8 cellular contexts compared by ENCODE assay signal in the genomic region with DNA sequence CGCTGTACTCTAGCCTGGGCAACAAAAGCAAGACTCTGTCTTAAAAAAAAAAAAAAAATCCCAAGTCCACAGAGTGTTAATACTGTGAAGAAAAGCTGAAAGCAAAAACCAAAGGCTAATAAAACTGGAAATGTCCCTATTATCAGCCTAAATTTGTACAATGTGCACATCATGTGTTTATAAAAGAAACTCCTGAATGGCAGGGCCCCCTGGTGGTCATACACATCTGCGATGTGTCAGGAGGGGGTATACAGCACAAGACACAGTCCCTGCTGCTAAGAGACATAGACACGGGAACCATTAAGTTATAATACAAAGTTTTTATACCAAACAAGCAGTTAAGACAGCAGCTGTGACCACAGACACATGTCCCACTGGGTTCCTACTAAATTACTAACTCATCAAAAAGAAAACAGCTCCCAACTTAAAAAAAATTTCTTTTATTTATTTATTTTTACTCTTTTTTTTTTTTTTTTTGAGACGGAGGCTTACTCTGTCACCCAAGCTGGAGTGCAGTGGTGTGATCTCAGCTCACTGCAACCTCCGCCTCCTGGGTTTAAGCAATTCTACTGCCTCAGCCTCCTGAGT. TPM values are rescaled to one million over a fixed set of nuclear protein-coding genes. Genes with fewer than 3 reads are reported as not detected.
DNase-seq lines count a peak whose midpoint lies in the region; ATAC-seq and TF ChIP-seq lines count a peak whose summit lies in the region.

No MANE protein-coding gene starts in this region.

- ATAC-seq in HG02938 (IDR thresholded peaks at IDR 0.05; ENCODE audit: unreplicated experiment) (peak; percentile 54), memory B cell (ENCODE audit: low read depth) (peak; percentile 99)

- intact Hi-C loops in activated CD4-positive, alpha-beta memory T cell treated with anti-CD3 and anti-CD28 coated beads for 36 hours (cut with micrococcal nuclease): loop anchor here (1.0 to 5.0 kb wide), 2 partner anchors 173 to 309 kb away; no protein-coding TSS in a partner anchor
- intact Hi-C loops in dorsolateral prefrontal cortex (cut with DNase I): loop anchor here (5.0 kb wide), 2 partner anchors 174 to 179 kb away; partner anchors contain the start of gene AP3S2 (in 1 of the 2)

- no peaks in the 10 kb centered on the region for H3K27me3 Mint-ChIP-seq in activated CD4-positive, alpha-beta memory T cell treated with anti-CD3 and anti-CD28 coated beads for 36 hours
- no peaks in the 10 kb centered on the region for H3K27me3 Mint-ChIP-seq in memory B cell

- no peak overlapping the region for H3K27ac Mint-ChIP-seq in activated CD4-positive, alpha-beta memory T cell treated with anti-CD3 and anti-CD28 coated beads for 36 hours
- H3K27ac Mint-ChIP-seq in memory B cell: no peak overlapping the region

- H3K27ac ChIP-seq in dorsolateral prefrontal cortex: peak overlapping the region in 30 of 59 donors; percentile 1 to 65 (median 34)

- H3K27me3 ChIP-seq in dorsolateral prefrontal cortex: no peaks in the 10 kb centered on the region

- POLR2A ChIA-PET in activated CD4-positive, alpha-beta memory T cell treated with anti-CD3 and anti-CD28 coated beads for 36 hours (lab: Charles Lee): no interaction called here

- H3K36me3 Mint-ChIP-seq in activated CD4-positive, alpha-beta memory T cell treated with anti-CD3 and anti-CD28 coated beads for 36 hours: peaks cover 16% of the 10 kb centered on the region
- H3K36me3 Mint-ChIP-seq in memory B cell: peaks cover 3% of the 10 kb centered on the region

- peak; percentile 61 to 92 (median 82) for TF ChIP-seq CTCF in dorsolateral prefrontal cortex (IDR thresholded peaks at IDR 0.05 in 54 of 56, conservative IDR thresholded peaks at IDR 0.05 in 2 of 56; ENCODE audit: low read depth in 1 of 56, partially characterized antibody in 56 of 56)

- DNase-seq in EH (ENCODE audit: low read depth) (peak; percentile 85), NCI-H526 treated with DMSO at 0.1 percent for 48 hours (lab: John Stamatoyannopoulos, UW) (peak; percentile 64), dorsolateral prefrontal cortex (peak in 9 of 10 donors; percentile 37 to 86 (median 76)), memory B cell (ENCODE audit: low spot score in 2 of 2) (peak; percentile 67 to 75), cortex of kidney (lab: John Stamatoyannopoulos, UW) (no peak)
- peak; percentile 84 for DNase-seq in activated CD4-positive, alpha-beta memory T cell treated with anti-CD3 and anti-CD28 coated beads for 36 hours
- DNase-seq in stimulated activated CD8-positive, alpha-beta memory T cell treated with anti-CD3 and anti-CD28 coated beads, Interleukin-2, amount 100 ng/mL, for 48 hours (ENCODE audit: low read depth in 2 of 2): peak; percentile 60 to 61

- peaks cover 21% of the 10 kb centered on the region for H3K4me1 Mint-ChIP-seq in activated CD4-positive, alpha-beta memory T cell treated with anti-CD3 and anti-CD28 coated beads for 36 hours (ENCODE audit: low read depth)
- H3K4me1 Mint-ChIP-seq in memory B cell: no peaks in the 10 kb centered on the region

- no peak overlapping the region for H3K4me3 Mint-ChIP-seq in activated CD4-positive, alpha-beta memory T cell treated with anti-CD3 and anti-CD28 coated beads for 36 hours
- H3K4me3 Mint-ChIP-seq in memory B cell: no peak overlapping the region

- H3K4me3 ChIP-seq in dorsolateral prefrontal cortex: no peak overlapping the region

- H3K9me3 Mint-ChIP-seq in activated CD4-positive, alpha-beta memory T cell treated with anti-CD3 and anti-CD28 coated beads for 36 hours: no peaks in the 10 kb centered on the region
- no peaks in the 10 kb centered on the region for H3K9me3 Mint-ChIP-seq in memory B cell

- CTCF ChIA-PET in activated CD4-positive, alpha-beta memory T cell treated with anti-CD3 and anti-CD28 coated beads for 36 hours (lab: Charles Lee): interaction anchor here (0.6 to 3.0 kb wide), 24 partner anchors 9 to 331 kb away, joined by 3 to 18 read pairs (median 5); partner anchors contain the start of gene IDH2

RNA-seq across cellular contexts. Expression of gene IDH2, which starts 31.0 kb away (rescaled TPM):
- 100 to 1,000 TPM; 170 to 175 TPM for total RNA-seq in activated CD4-positive, alpha-beta memory T cell treated with anti-CD3 and anti-CD28 coated beads for 36 hours
- total RNA-seq in dorsolateral prefrontal cortex: 100 to 1,000 TPM in 64 of 120 experiments, 10 to 100 TPM in 56; 40.2 to 175 (median 102) TPM
